ENCODE assay signal across 21 cellular contexts in the genomic region with DNA sequence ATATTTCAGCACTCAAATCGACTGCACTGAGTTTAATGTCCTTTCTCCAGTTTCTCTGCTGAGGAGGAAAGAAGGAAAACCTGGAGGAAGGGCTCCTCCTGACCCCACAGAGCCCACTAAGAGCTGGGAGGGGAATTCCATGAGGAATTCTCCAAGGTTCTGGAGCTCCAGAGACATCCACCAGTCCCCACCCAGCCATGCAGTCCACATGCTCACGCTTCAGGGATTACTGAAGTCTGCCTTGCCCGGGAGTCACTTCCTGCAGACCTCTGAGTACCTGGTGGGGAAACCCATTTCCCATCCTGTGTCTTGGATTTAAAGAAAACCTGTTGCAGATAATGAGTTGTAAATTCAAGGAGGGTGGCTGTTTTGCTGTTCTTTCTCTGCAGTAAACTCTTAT.
DNase-seq lines count a peak whose midpoint lies in the region; ATAC-seq and TF ChIP-seq lines count a peak whose summit lies in the region.
"Had no signal": no experiment of that assay in that cellular context is flagged by ENCODE, and none has a peak within 500 bp of the region (broad histone marks: within the 10 kb centered on the region; RNA-seq: fewer than 3 reads in every experiment).

No MANE protein-coding gene starts in this region.

- no peak overlapping the region for H3K18ac ChIP-seq in mesendoderm (ENCODE audit: low read length)

- no peaks in the 10 kb centered on the region for H3K79me1 ChIP-seq in mesendoderm (ENCODE audit: low read length)

- H3K27me3 ChIP-seq in mesendoderm (ENCODE audit: insufficient read depth, low read length, poor library complexity) (no peaks in the 10 kb centered on the region), BE2C (no peaks in the 10 kb centered on the region)
- H3K27me3 ChIP-seq: BLaER1 had no signal

- no peak overlapping the region for H3K4ac ChIP-seq in mesendoderm (ENCODE audit: low read depth, low read length)

- H3K4me3 ChIP-seq in mesendoderm (ENCODE audit: low read length) (no peak overlapping the region), BE2C (ENCODE audit: low read depth, low read length) (no peak overlapping the region)
- H3K4me3 ChIP-seq: A549, BLaER1, GM12878, GM23248, K562 had no signal

- H3K79me2 ChIP-seq in mesendoderm (ENCODE audit: control insufficient read depth, insufficient read depth, low read length): no peaks in the 10 kb centered on the region

- ATAC-seq in GM21515 (IDR thresholded peaks at IDR 0.05; ENCODE audit: unreplicated experiment): no peak
- ATAC-seq: A549, GM12878, K562 had no signal

- DNase-seq in ELF-1 (ENCODE audit: low read depth, low spot score): peak; percentile 46
- peak; percentile 26 for DNase-seq in HK-2 (ENCODE audit: unreplicated experiment)
- peak; percentile 23 for DNase-seq in kidney glomerular epithelial cell (lab: John Stamatoyannopoulos, UW)
- peak; percentile 31 for DNase-seq in mesendoderm
- no peak for DNase-seq in activated CD4-positive, CD25-positive, alpha-beta regulatory T cell treated with anti-CD3 and anti-CD28 coated beads, Interleukin-2, amount 50 U/mL, for 72 hours
- DNase-seq in cerebellar nuclear complex (lab: John Stamatoyannopoulos, UW): no peak
- no peak for DNase-seq in BE2C
- DNase-seq: AML-193; CD4-positive, alpha-beta memory T cell; DMS153; DMS79; GF-D8; GM23248; HCEC 1CT had no signal

- no peak for TF ChIP-seq CTCF in BE2C (IDR thresholded peaks at IDR 0.05; ENCODE audit: low read depth, low read length)

- H2AK5ac ChIP-seq in mesendoderm (ENCODE audit: low read length): no peak overlapping the region

- H2BK5ac ChIP-seq in mesendoderm (ENCODE audit: low read length): no peak overlapping the region

- H3K36me3 ChIP-seq in mesendoderm (ENCODE audit: control insufficient read depth, insufficient read depth, low read length) (no peaks in the 10 kb centered on the region), BE2C (no peaks in the 10 kb centered on the region)
- H3K36me3 ChIP-seq: BLaER1 had no signal

- no peaks in the 10 kb centered on the region for H3K9me3 ChIP-seq in BE2C
- H3K9me3 ChIP-seq: A549, BLaER1 had no signal

- no peak overlapping the region for H4K8ac ChIP-seq in mesendoderm (ENCODE audit: low read depth, low read length)

- no peak overlapping the region for H2BK15ac ChIP-seq in mesendoderm (replicated peaks; ENCODE audit: low read depth)

- H2BK120ac ChIP-seq in mesendoderm (ENCODE audit: low read depth, low read length): no peak overlapping the region

- no peak overlapping the region for H3K56ac ChIP-seq in mesendoderm (ENCODE audit: low read length)

- H3K23ac ChIP-seq in mesendoderm (ENCODE audit: low read length): no peak overlapping the region

- no peak overlapping the region for H3K9ac ChIP-seq in mesendoderm (ENCODE audit: low read length)
- H3K9ac ChIP-seq: BLaER1, GM23248 had no signal

- no CpG with 5 or more reads among the region's 3 CpGs for WGBS in mesendoderm (ENCODE audit: extremely low coverage, insufficient coverage, low lambda C conversion rate)

- no peak overlapping the region for H4K5ac ChIP-seq in mesendoderm (ENCODE audit: low read length)

- no peak overlapping the region for H3K4me2 ChIP-seq in mesendoderm (ENCODE audit: low read length)
- H3K4me2 ChIP-seq: A549, BLaER1 had no signal

- H3K4me1 ChIP-seq in mesendoderm (ENCODE audit: control insufficient read depth, low read depth, low read length): no peaks in the 10 kb centered on the region
- peaks cover 2% of the 10 kb centered on the region; the same call in 1 of the 2 replicates for H3K4me1 ChIP-seq in BE2C

- H3K27ac ChIP-seq in mesendoderm (ENCODE audit: low read depth, low read length): no peak overlapping the region
- H3K27ac ChIP-seq: 22Rv1, A549, BLaER1, GM23248, HL-60 had no signal

Comparison
In these comparisons a context has a peak if more than half of its experiments do, and no peak if none do; other contexts are left out.
1. DNase-seq: peak in ELF-1 (single experiment), HK-2 (single experiment), kidney glomerular epithelial cell (single experiment) and mesendoderm (single experiment); none in activated CD4-positive, CD25-positive, alpha-beta regulatory T cell treated with anti-CD3 and anti-CD28 coated beads, Interleukin-2, amount 50 U/mL, for 72 hours (single experiment), cerebellar nuclear complex (0 of 2) and BE2C (single experiment).